Comparison of ENCODE assay signal across 21 cellular contexts in genomic region chr2:176167398-176167797, GRCh38. TPM values are rescaled to one million over a fixed set of nuclear protein-coding genes. Genes with fewer than 3 reads are reported as not detected.
DNase-seq lines count a peak whose midpoint lies in the region; ATAC-seq, FAIRE-seq and TF ChIP-seq lines count a peak whose summit lies in the region.
"Had no signal": no experiment of that assay in that cellular context is flagged by ENCODE, and none has a peak within 500 bp of the region (broad histone marks: within the 10 kb centered on the region; RNA-seq: fewer than 3 reads in every experiment).

No MANE protein-coding gene starts in this region.

- TF ChIP-seq CTCF in A549 (IDR thresholded peaks at IDR 0.05) (no peak), K562 (IDR thresholded peaks at IDR 0.05 in 2 of 3, conservative IDR thresholded peaks at IDR 0.05 in 1 of 3; ENCODE audit: insufficient read depth in 2 of 3, low read depth in 1 of 3, low read length in 3 of 3) (no peak), osteoblast (IDR thresholded peaks at IDR 0.05; ENCODE audit: extremely low read depth, low read depth, low read length) (no peak), dorsolateral prefrontal cortex (IDR thresholded peaks at IDR 0.05 in 54 of 56, conservative IDR thresholded peaks at IDR 0.05 in 2 of 56; ENCODE audit: low read depth in 1 of 56, partially characterized antibody in 56 of 56) (no peak)

- no peaks in the 10 kb centered on the region for H3K9me1 ChIP-seq in K562 (ENCODE audit: control insufficient read depth, insufficient read depth, low read length)

- H3K36me3 ChIP-seq in K562 (ENCODE audit: control insufficient read depth, insufficient read depth, low read length) (no peaks in the 10 kb centered on the region), osteoblast (ENCODE audit: insufficient read depth, low read length) (no peaks in the 10 kb centered on the region)

- no peak overlapping the region for H3K27ac ChIP-seq in A549
- H3K27ac ChIP-seq in K562 (ENCODE audit: extremely low read depth, low read depth, low read length): no peak overlapping the region
- H3K27ac ChIP-seq in osteoblast (ENCODE audit: low read depth, low read length): no peak overlapping the region
- no peak overlapping the region for H3K27ac ChIP-seq in dorsolateral prefrontal cortex
- H3K27ac ChIP-seq: C4-2B had no signal

- DNase-seq in A549 (ENCODE audit: low read depth in 1 of 2, low spot score in 1 of 2) (no peak), HCEC 1CT (peak; percentile 17), K562 (ENCODE audit: extremely low read depth in 1 of 4, low spot score in 3 of 4) (no peak), osteoblast (ENCODE audit: insufficient read length, low spot score, missing footprints) (peak; percentile 86), HTR-8/SVneo (ENCODE audit: insufficient read length, low spot score) (no peak), dorsolateral prefrontal cortex (no peak)
- no peak for DNase-seq in activated T-cell treated with anti-CD3 and anti-CD28 coated beads, Interleukin-2, amount 50 U/mL, for 48 hours
- DNase-seq: 8988T; ACHN; BE2C; CD4-positive, alpha-beta memory T cell; DMS153; DMS79 treated with DMSO at 0.1 percent for 48 hours; EL; GOT3; H9; KG1 had no signal

- FAIRE-seq in A549 (lab: Jason Lieb, UNC): no peak
- FAIRE-seq in K562 (lab: Jason Lieb, UNC): no peak
- FAIRE-seq in HTR-8/SVneo (lab: Jason Lieb, UNC): no peak
- FAIRE-seq: D721Med, G401.6, GM12891 had no signal

- H2AFZ ChIP-seq in K562 (ENCODE audit: low read depth, low read length): no peak overlapping the region
- H2AFZ ChIP-seq in osteoblast (ENCODE audit: low read length): no peak overlapping the region

- in situ Hi-C loops in K562 (cut with MboI): no loop called here

- H3K27me3 ChIP-seq in K562 (ENCODE audit: control insufficient read depth in 2 of 2, insufficient read depth in 2 of 2, low read length in 2 of 2) (peaks cover 41 to 57% of the 10 kb centered on the region in 2 experiments), osteoblast (ENCODE audit: insufficient read depth, low read length) (peaks cover 51% of the 10 kb centered on the region), dorsolateral prefrontal cortex (peaks cover 14 to 100% (median 98%) of the 10 kb centered on the region in 45 donors)
- H3K27me3 ChIP-seq: BE2C had no signal

- H3K4me1 ChIP-seq in A549: no peaks in the 10 kb centered on the region
- H3K4me1 ChIP-seq in K562 (replicated peaks in 1 of 2; ENCODE audit: control insufficient read depth in 2 of 2, insufficient read depth in 2 of 2, low read length in 2 of 2): peaks cover 0 to 24% of the 10 kb centered on the region in 2 experiments; a peak in 3 of 5 replicates
- peaks cover 5% of the 10 kb centered on the region for H3K4me1 ChIP-seq in osteoblast (ENCODE audit: insufficient read depth, low read length)
- H3K4me1 ChIP-seq: BE2C had no signal

- CTCF ChIA-PET in A549 (lab: Yijun Ruan, JAX): interaction anchor here (0.6 to 2.3 kb wide), 4 partner anchors 27 to 471 kb away, joined by 4 to 10 read pairs (median 6); no protein-coding TSS in a partner anchor
- CTCF ChIA-PET in K562 (lab: Yijun Ruan, JAX; ENCODE audit: low intra/inter-chr PET ratio): interaction anchor here (0.6 kb wide), 1 partner anchor 549 kb away, joined by 3 read pairs; no protein-coding TSS in a partner anchor

- no peaks in the 10 kb centered on the region for H3K79me2 ChIP-seq in K562 (ENCODE audit: control insufficient read depth, insufficient read depth, low read length)
- no peaks in the 10 kb centered on the region for H3K79me2 ChIP-seq in osteoblast (ENCODE audit: insufficient read depth, low read length)

- H3K4me3 ChIP-seq in A549 (no peak overlapping the region), K562 (no peak overlapping the region), osteoblast (ENCODE audit: insufficient read depth, low read length) (no peak overlapping the region), dorsolateral prefrontal cortex (no peak overlapping the region)

- no TSS peak for BruUV-seq in K562 (replicated peaks; lab: Mats Ljungman, UMichigan)

- H3K4me2 ChIP-seq in A549: no peak overlapping the region
- no peak overlapping the region for H3K4me2 ChIP-seq in K562 (ENCODE audit: insufficient read depth, low read length)
- H3K4me2 ChIP-seq in osteoblast (ENCODE audit: insufficient read depth, low read length): no peak overlapping the region

- TF ChIP-seq RAD21 in A549 (conservative IDR thresholded peaks at IDR 0.05 in 1 of 2, IDR thresholded peaks at IDR 0.05 in 1 of 2): no peak
- TF ChIP-seq RAD21 in K562 (CRISPR knock-in tag; conservative IDR thresholded peaks at IDR 0.05 in 1 of 2, IDR thresholded peaks at IDR 0.05 in 1 of 2): no peak

- no peak overlapping the region for H3K9ac ChIP-seq in K562 (ENCODE audit: insufficient read depth in 1 of 2, low read depth in 2 of 2, low read length in 2 of 2)

- WGBS in A549 (ENCODE audit: missing lambda C conversion rate): 45% methylated on average over 1 of the region's 1 CpG
- 0% methylated on average over 1 of the region's 1 CpG for WGBS in K562 (ENCODE audit: insufficient coverage, low coverage, missing lambda C conversion rate)

- POLR2A ChIA-PET in A549 (lab: Yijun Ruan, JAX): no interaction called here
- POLR2A ChIA-PET in K562 (lab: Yijun Ruan, JAX): interaction anchor here (0.6 kb wide), 1 partner anchor 107 kb away, joined by 3 read pairs; no protein-coding TSS in a partner anchor

- ATAC-seq in A549: no peak
- ATAC-seq in K562: no peak

- TF ChIP-seq EP300 in A549 (IDR thresholded peaks at IDR 0.05): no peak
- TF ChIP-seq EP300 in K562 (IDR thresholded peaks at IDR 0.05; ENCODE audit: low read length): no peak

- H3K9me3 ChIP-seq in A549 (no peaks in the 10 kb centered on the region), K562 (replicated peaks; ENCODE audit: control insufficient read depth, insufficient read depth, low read depth, low read length) (no peaks in the 10 kb centered on the region), osteoblast (ENCODE audit: low read depth, low read length) (no peaks in the 10 kb centered on the region)
- H3K9me3 ChIP-seq: BE2C had no signal

- intact Hi-C loops in K562 (cut with micrococcal nuclease): no loop called here
- intact Hi-C loops in dorsolateral prefrontal cortex (cut with DNase I): no loop called here

- H4K20me1 ChIP-seq in K562 (replicated peaks; ENCODE audit: control insufficient read depth, insufficient read depth, low read length): no peaks in the 10 kb centered on the region; the same call in 1 of the 2 replicates
- H4K20me1 ChIP-seq in osteoblast (ENCODE audit: insufficient read depth, low read length): no peaks in the 10 kb centered on the region

- TF ChIP-seq POLR2A in A549 (IDR thresholded peaks at IDR 0.05; ENCODE audit: low read length) (no peak), K562 (conservative IDR thresholded peaks at IDR 0.05) (no peak)

RNA-seq across cellular contexts. Expression of gene HOXD3, which starts 10.3 kb away (rescaled TPM):
- polyA plus RNA-seq in A549 (2011; rRNA removed): 0.27 and 0.70 TPM in 2 replicates
- 0.16 and 0.19 TPM in 2 replicates for polyA plus RNA-seq in A549 (2012; cell fraction: cytosol; rRNA removed)
- 0.71 and 0.89 TPM in 2 replicates for polyA plus RNA-seq in A549 (2012; cell fraction: nucleus; rRNA removed)
- polyA plus RNA-seq in A549 (2017; fragmentation: RNase III; extraction: RNeasy Plus Mini Kit Qiagen cat#74134 plus additional on column Dnase treatment): 0.14 to 0.36 TPM (median 0.18 TPM) in 3 replicates
- not detected in 2 replicates for polyA minus RNA-seq in A549 (2011; rRNA and poly(A)+ RNA removed)
- not detected in 2 replicates for total RNA-seq in K562 (2011; cell fraction: chromatin; rRNA removed; ENCODE audit: low replicate concordance)
- not detected in 2 replicates for total RNA-seq in K562 (2011; cell fraction: nucleolus; rRNA removed)
- total RNA-seq in K562 (2011; cell fraction: nucleoplasm; rRNA removed): not detected in 2 replicates
- not detected in 2 replicates for total RNA-seq in K562 (2014; rRNA removed)
- not detected in 2 replicates for total RNA-seq in K562 (2014; rRNA removed; fragmentation: Illumina TruSeq; extraction: Trizol)
- not detected in 2 replicates for total RNA-seq in K562 (2015; rRNA removed; fragmentation: Illumina TruSeq; extraction: Trizol)
- not detected in 2 replicates for total RNA-seq in K562 (2021)
- polyA plus RNA-seq in K562 (2011; rRNA removed): not detected in 2 replicates
- polyA plus RNA-seq in K562 (2011; cell fraction: cytosol; rRNA removed): not detected in 2 replicates
- not detected in 2 replicates for polyA plus RNA-seq in K562 (2011; cell fraction: nucleus; rRNA removed)
- not detected in 2 replicates for polyA plus RNA-seq in K562 (2012)
- polyA plus RNA-seq in K562 (2014; fragmentation: Illumina TruSeq; extraction: Trizol): not detected in 2 replicates
- polyA plus RNA-seq in K562 (2014; fragmentation: Nextera tagmentation; extraction: Ambion mirVana): not detected
- polyA plus RNA-seq in K562 (2014; rRNA removed): not detected in 2 replicates
- not detected in 2 replicates for polyA minus RNA-seq in K562 (2011; rRNA and poly(A)+ RNA removed)
- polyA minus RNA-seq in K562 (2011; cell fraction: cytosol; rRNA and poly(A)+ RNA removed): not detected in 2 replicates
- polyA minus RNA-seq in K562 (2011; cell fraction: nucleus; rRNA and poly(A)+ RNA removed): not detected in 2 replicates
- total RNA-seq in osteoblast: 1.1 and 2.1 TPM in 2 replicates
- 1 to 10 TPM in 1 of 120 experiments, under 1 TPM in 43, not detected in 76; 0.19 to 1.1 (median 0.33) TPM for total RNA-seq in dorsolateral prefrontal cortex
- total RNA-seq: CD4-positive, alpha-beta memory T cell; H9 had no signal
- polyA plus RNA-seq: CD4-positive, alpha-beta memory T cell had no signal

RNA-seq across cellular contexts. Expression of gene HOXD4, which starts 16.0 kb away (rescaled TPM):
- polyA plus RNA-seq in A549 (2011; rRNA removed) (0.27 and 0.28 TPM in 2 replicates), A549 (2017; fragmentation: RNase III; extraction: RNeasy Plus Mini Kit Qiagen cat#74134 plus additional on column Dnase treatment) (0.54 to 0.92 TPM (median 0.87 TPM) in 3 replicates), K562 (2011; rRNA removed) (not detected in 2 replicates), K562 (2014; fragmentation: Illumina TruSeq; extraction: Trizol) (not detected in 2 replicates), K562 (2014; fragmentation: Nextera tagmentation; extraction: Ambion mirVana) (not detected), K562 (2014; rRNA removed) (not detected in 2 replicates)
- polyA plus RNA-seq in A549 (2012; cell fraction: cytosol; rRNA removed): 0.32 and 0.43 TPM in 2 replicates
- polyA plus RNA-seq in A549 (2012; cell fraction: nucleus; rRNA removed): 2.6 and 3.1 TPM in 2 replicates
- 0.25 TPM in 1 of 2 replicates, not detected in the other for polyA minus RNA-seq in A549 (2011; rRNA and poly(A)+ RNA removed)
- total RNA-seq in K562 (2011; cell fraction: chromatin; rRNA removed; ENCODE audit: low replicate concordance): not detected in 2 replicates
- total RNA-seq in K562 (2011; cell fraction: nucleolus; rRNA removed): not detected in 2 replicates
- not detected in 2 replicates for total RNA-seq in K562 (2011; cell fraction: nucleoplasm; rRNA removed)
- total RNA-seq in K562 (2014; rRNA removed) (not detected in 2 replicates), K562 (2014; rRNA removed; fragmentation: Illumina TruSeq; extraction: Trizol) (not detected in 2 replicates), K562 (2015; rRNA removed; fragmentation: Illumina TruSeq; extraction: Trizol) (not detected in 2 replicates), K562 (2021) (not detected in 2 replicates), osteoblast (0.36 and 1.2 TPM in 2 replicates), dorsolateral prefrontal cortex (not detected)
- polyA plus RNA-seq in K562 (2011; cell fraction: cytosol; rRNA removed): 0.04 TPM in 1 of 2 replicates, not detected in the other
- not detected in 2 replicates for polyA plus RNA-seq in K562 (2011; cell fraction: nucleus; rRNA removed)
- 0.11 TPM in 1 of 2 replicates, not detected in the other for polyA plus RNA-seq in K562 (2012)
- not detected in 2 replicates for polyA minus RNA-seq in K562 (2011; rRNA and poly(A)+ RNA removed)
- polyA minus RNA-seq in K562 (2011; cell fraction: cytosol; rRNA and poly(A)+ RNA removed): not detected in 2 replicates
- polyA minus RNA-seq in K562 (2011; cell fraction: nucleus; rRNA and poly(A)+ RNA removed): not detected in 2 replicates
- total RNA-seq: CD4-positive, alpha-beta memory T cell; H9 had no signal
- polyA plus RNA-seq: CD4-positive, alpha-beta memory T cell had no signal

RNA-seq across cellular contexts. Expression of gene HOXD1, which starts 21.1 kb away (rescaled TPM):
- 0.12 and 0.17 TPM in 2 replicates for polyA plus RNA-seq in A549 (2011; rRNA removed)
- polyA plus RNA-seq in A549 (2012; cell fraction: cytosol; rRNA removed): 0.12 and 0.17 TPM in 2 replicates
- 0.17 and 0.34 TPM in 2 replicates for polyA plus RNA-seq in A549 (2012; cell fraction: nucleus; rRNA removed)
- polyA plus RNA-seq in A549 (2017; fragmentation: RNase III; extraction: RNeasy Plus Mini Kit Qiagen cat#74134 plus additional on column Dnase treatment): 0.11 to 0.17 TPM (median 0.12 TPM) in 3 replicates
- not detected in 2 replicates for polyA minus RNA-seq in A549 (2011; rRNA and poly(A)+ RNA removed)
- total RNA-seq in K562 (2011; cell fraction: chromatin; rRNA removed; ENCODE audit: low replicate concordance): not detected in 2 replicates
- not detected in 2 replicates for total RNA-seq in K562 (2011; cell fraction: nucleolus; rRNA removed)
- not detected in 2 replicates for total RNA-seq in K562 (2011; cell fraction: nucleoplasm; rRNA removed)
- not detected in 2 replicates for total RNA-seq in K562 (2014; rRNA removed)
- total RNA-seq in K562 (2014; rRNA removed; fragmentation: Illumina TruSeq; extraction: Trizol): not detected in 2 replicates
- not detected in 2 replicates for total RNA-seq in K562 (2015; rRNA removed; fragmentation: Illumina TruSeq; extraction: Trizol)
- total RNA-seq in K562 (2021): not detected in 2 replicates
- not detected in 2 replicates for polyA plus RNA-seq in K562 (2011; rRNA removed)
- polyA plus RNA-seq in K562 (2011; cell fraction: cytosol; rRNA removed): 0.03 TPM in 1 of 2 replicates, not detected in the other
- polyA plus RNA-seq in K562 (2011; cell fraction: nucleus; rRNA removed): not detected in 2 replicates
- not detected in 2 replicates for polyA plus RNA-seq in K562 (2012)
- polyA plus RNA-seq in K562 (2014; fragmentation: Illumina TruSeq; extraction: Trizol): not detected in 2 replicates
- not detected for polyA plus RNA-seq in K562 (2014; fragmentation: Nextera tagmentation; extraction: Ambion mirVana)
- polyA plus RNA-seq in K562 (2014; rRNA removed): not detected in 2 replicates
- not detected in 2 replicates for polyA minus RNA-seq in K562 (2011; rRNA and poly(A)+ RNA removed)
- not detected in 2 replicates for polyA minus RNA-seq in K562 (2011; cell fraction: cytosol; rRNA and poly(A)+ RNA removed)
- not detected in 2 replicates for polyA minus RNA-seq in K562 (2011; cell fraction: nucleus; rRNA and poly(A)+ RNA removed)
- not detected in 2 replicates for total RNA-seq in osteoblast
- 1 to 10 TPM in 81 of 120 experiments, under 1 TPM in 32, not detected in 7; 0.23 to 9.3 (median 1.6) TPM for total RNA-seq in dorsolateral prefrontal cortex
- total RNA-seq: CD4-positive, alpha-beta memory T cell; H9 had no signal
- polyA plus RNA-seq: CD4-positive, alpha-beta memory T cell had no signal

RNA-seq across cellular contexts. Expression of gene HOXD8, which starts 37.9 kb away (rescaled TPM):
- polyA plus RNA-seq in A549 (2011; rRNA removed) (6.4 and 8.5 TPM in 2 replicates), A549 (2017; fragmentation: RNase III; extraction: RNeasy Plus Mini Kit Qiagen cat#74134 plus additional on column Dnase treatment) (3.5 to 3.9 TPM (median 3.8 TPM) in 3 replicates), K562 (2011; rRNA removed) (not detected in 2 replicates), K562 (2014; fragmentation: Illumina TruSeq; extraction: Trizol) (not detected in 2 replicates), K562 (2014; fragmentation: Nextera tagmentation; extraction: Ambion mirVana) (under 1 TPM in 1 of 2 experiments, not detected in 1; 0.04 TPM), K562 (2014; rRNA removed) (0.30 TPM in 1 of 2 replicates, not detected in the other)
- 2.3 and 3.0 TPM in 2 replicates for polyA plus RNA-seq in A549 (2012; cell fraction: cytosol; rRNA removed)
- polyA plus RNA-seq in A549 (2012; cell fraction: nucleus; rRNA removed): 1.7 and 1.8 TPM in 2 replicates
- polyA minus RNA-seq in A549 (2011; rRNA and poly(A)+ RNA removed): 0.97 and 2.5 TPM in 2 replicates
- not detected in 2 replicates for total RNA-seq in K562 (2011; cell fraction: chromatin; rRNA removed; ENCODE audit: low replicate concordance)
- total RNA-seq in K562 (2011; cell fraction: nucleolus; rRNA removed): not detected in 2 replicates
- not detected in 2 replicates for total RNA-seq in K562 (2011; cell fraction: nucleoplasm; rRNA removed)
- total RNA-seq in K562 (2014; rRNA removed) (not detected in 2 replicates), K562 (2014; rRNA removed; fragmentation: Illumina TruSeq; extraction: Trizol) (0.15 TPM in 1 of 2 replicates, not detected in the other), K562 (2015; rRNA removed; fragmentation: Illumina TruSeq; extraction: Trizol) (not detected in 2 replicates), K562 (2021) (not detected in 2 replicates), osteoblast (3.3 and 5.6 TPM in 2 replicates), dorsolateral prefrontal cortex (not detected)
- polyA plus RNA-seq in K562 (2011; cell fraction: cytosol; rRNA removed): not detected in 2 replicates
- not detected in 2 replicates for polyA plus RNA-seq in K562 (2011; cell fraction: nucleus; rRNA removed)
- 0.57 TPM in 1 of 2 replicates, not detected in the other for polyA plus RNA-seq in K562 (2012)
- polyA minus RNA-seq in K562 (2011; rRNA and poly(A)+ RNA removed): not detected in 2 replicates
- not detected in 2 replicates for polyA minus RNA-seq in K562 (2011; cell fraction: cytosol; rRNA and poly(A)+ RNA removed)
- 0.22 TPM in 1 of 2 replicates, not detected in the other for polyA minus RNA-seq in K562 (2011; cell fraction: nucleus; rRNA and poly(A)+ RNA removed)
- total RNA-seq: CD4-positive, alpha-beta memory T cell; H9 had no signal
- polyA plus RNA-seq: CD4-positive, alpha-beta memory T cell had no signal

RNA-seq across cellular contexts. Expression of gene HOXD9, which starts 44.9 kb away (rescaled TPM):
- polyA plus RNA-seq in A549 (2011; rRNA removed) (0.34 and 0.45 TPM in 2 replicates), A549 (2017; fragmentation: RNase III; extraction: RNeasy Plus Mini Kit Qiagen cat#74134 plus additional on column Dnase treatment) (0.94 to 1.7 TPM (median 1.0 TPM) in 3 replicates), K562 (2011; rRNA removed) (not detected in 2 replicates), K562 (2014; fragmentation: Illumina TruSeq; extraction: Trizol) (not detected in 2 replicates), K562 (2014; fragmentation: Nextera tagmentation; extraction: Ambion mirVana) (not detected), K562 (2014; rRNA removed) (not detected in 2 replicates)
- 0.30 and 0.47 TPM in 2 replicates for polyA plus RNA-seq in A549 (2012; cell fraction: cytosol; rRNA removed)
- polyA plus RNA-seq in A549 (2012; cell fraction: nucleus; rRNA removed): 8.3 and 8.7 TPM in 2 replicates
- polyA minus RNA-seq in A549 (2011; rRNA and poly(A)+ RNA removed): not detected in 2 replicates
- not detected in 2 replicates for total RNA-seq in K562 (2011; cell fraction: chromatin; rRNA removed; ENCODE audit: low replicate concordance)
- total RNA-seq in K562 (2011; cell fraction: nucleolus; rRNA removed): not detected in 2 replicates
- total RNA-seq in K562 (2011; cell fraction: nucleoplasm; rRNA removed): not detected in 2 replicates
- total RNA-seq in K562 (2014; rRNA removed) (not detected in 2 replicates), K562 (2014; rRNA removed; fragmentation: Illumina TruSeq; extraction: Trizol) (not detected in 2 replicates), K562 (2015; rRNA removed; fragmentation: Illumina TruSeq; extraction: Trizol) (not detected in 2 replicates), K562 (2021) (not detected in 2 replicates), osteoblast (0.36 and 0.59 TPM in 2 replicates), dorsolateral prefrontal cortex (under 1 TPM in 1 of 120 experiments, not detected in 119; 0.23 TPM)
- not detected in 2 replicates for polyA plus RNA-seq in K562 (2011; cell fraction: cytosol; rRNA removed)
- polyA plus RNA-seq in K562 (2011; cell fraction: nucleus; rRNA removed): not detected in 2 replicates
- polyA plus RNA-seq in K562 (2012): not detected in 2 replicates
- polyA minus RNA-seq in K562 (2011; rRNA and poly(A)+ RNA removed): not detected in 2 replicates
- not detected in 2 replicates for polyA minus RNA-seq in K562 (2011; cell fraction: cytosol; rRNA and poly(A)+ RNA removed)
- not detected in 2 replicates for polyA minus RNA-seq in K562 (2011; cell fraction: nucleus; rRNA and poly(A)+ RNA removed)
- total RNA-seq: CD4-positive, alpha-beta memory T cell; H9 had no signal
- polyA plus RNA-seq: CD4-positive, alpha-beta memory T cell had no signal

Comparison
In these comparisons a context has a peak if more than half of its experiments do, and no peak if none do; other contexts are left out.
1. DNase-seq: peak in HCEC 1CT (single experiment) and osteoblast (single experiment); none in A549 (0 of 2), K562 (0 of 4), activated T-cell treated with anti-CD3 and anti-CD28 coated beads, Interleukin-2, amount 50 U/mL, for 48 hours (0 of 2), HTR-8/SVneo (single experiment) and dorsolateral prefrontal cortex (0 of 10).
2. Of the 35 proteins assayed by ChIP-seq in both K562 and A549: peak only in K562: none; only in A549: MAFK; in both: none; in neither: 34.